8 cellular contexts compared by ENCODE assay signal in the genomic region with DNA sequence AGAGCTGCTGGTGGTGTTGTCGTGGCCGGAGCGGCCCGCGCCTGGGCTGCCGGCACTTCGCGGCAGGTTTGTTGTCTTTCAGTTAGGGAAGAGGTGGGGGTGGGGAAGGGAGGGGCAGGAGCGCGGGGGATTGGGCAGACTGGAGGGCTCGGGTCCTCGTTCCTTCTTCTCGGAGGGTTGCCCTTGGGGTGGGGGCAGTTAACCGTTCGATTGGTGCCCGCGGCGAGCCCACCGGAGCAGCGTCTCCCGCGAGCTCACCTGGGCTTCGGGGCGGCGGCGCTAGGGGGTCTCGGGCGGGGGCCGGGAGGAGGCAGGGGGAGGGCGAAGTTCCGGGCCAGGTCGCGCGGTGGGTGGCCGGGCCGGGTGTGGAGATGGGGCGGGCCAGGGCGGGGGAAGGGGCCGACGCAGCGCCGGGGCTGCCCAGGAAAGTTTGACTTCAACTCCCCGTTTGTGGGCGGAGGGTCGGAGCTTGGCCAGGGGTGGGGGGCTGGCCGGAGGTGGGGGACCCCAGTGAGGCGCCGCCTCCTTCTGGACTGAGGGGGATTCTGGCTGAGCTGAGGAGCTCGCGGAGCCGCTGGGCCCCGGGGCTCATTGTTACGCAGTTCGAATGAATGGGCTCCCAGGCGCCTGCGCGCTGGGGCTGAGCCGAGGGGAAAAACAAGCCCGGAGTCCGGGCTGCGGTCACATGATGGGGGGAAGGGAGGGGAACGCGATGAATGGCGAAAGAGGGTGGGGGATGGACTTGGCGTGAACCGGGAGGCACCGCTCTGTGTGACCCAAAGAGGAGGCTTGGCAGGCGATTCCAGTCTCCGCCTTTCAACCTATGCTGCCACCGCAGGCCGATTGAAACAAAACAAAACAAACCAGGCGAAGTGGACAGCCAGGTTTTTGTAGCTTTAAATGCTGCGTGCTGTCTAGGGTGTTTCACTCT. TPM values are rescaled to one million over a fixed set of nuclear protein-coding genes. Genes with fewer than 3 reads are reported as not detected.
A peak's percentile ranks its signal among the peaks of the same experiment; 100 is the strongest.
DNase-seq lines count a peak whose midpoint lies in the region; ATAC-seq and TF ChIP-seq lines count a peak whose summit lies in the region.

No MANE protein-coding gene starts in this region.

- DNase-seq in ACHN (peak; percentile 99), NCI-H524 (lab: John Stamatoyannopoulos, UW) (peak; percentile 81 to 92), chondrocyte (ENCODE audit: low spot score) (peak; percentile 98), kidney epithelial cell (ENCODE audit: low read depth) (peak; percentile 81)
- DNase-seq in activated CD4-positive, alpha-beta T cell treated with anti-CD3 and anti-CD28 coated beads for 36 hours = peak; percentile 96
- peak; percentile 61 to 69 for DNase-seq in stimulated activated CD4-positive, alpha-beta T cell treated with anti-CD3 and anti-CD28 coated beads, Interleukin-15, amount 100 ng/mL, for 1 hour (ENCODE audit: low read depth in 1 of 2, low spot score in 1 of 2)

- ATAC-seq in GM19023 (IDR thresholded peaks at IDR 0.05; ENCODE audit: unreplicated experiment) = peak; percentile 26
- peak; percentile 26 for ATAC-seq in HG03439 (IDR thresholded peaks at IDR 0.05; ENCODE audit: unreplicated experiment)
- peak; percentile 29 for ATAC-seq in activated CD4-positive, alpha-beta T cell treated with anti-CD3 and anti-CD28 coated beads for 36 hours

- peak overlapping the region; percentile 97 for H3K4me3 ChIP-seq in kidney epithelial cell (ENCODE audit: low read depth, low read length)

- H3K4me3 Mint-ChIP-seq in activated CD4-positive, alpha-beta T cell treated with anti-CD3 and anti-CD28 coated beads for 36 hours = peak overlapping the region; percentile 91
- peak overlapping the region; percentile 99 for H3K4me3 Mint-ChIP-seq in chondrocyte (ENCODE audit: unreplicated experiment)

- intact Hi-C loops in activated CD4-positive, alpha-beta T cell treated with anti-CD3 and anti-CD28 coated beads for 36 hours (cut with DNase I, micrococcal nuclease) = loop anchor here (1.0 to 10.0 kb wide), 15 partner anchors 302 to 1645 kb away; a partner anchor contains a TSS

- no peaks in the 10 kb centered on the region for H3K27me3 Mint-ChIP-seq in activated CD4-positive, alpha-beta T cell treated with anti-CD3 and anti-CD28 coated beads for 36 hours
- H3K27me3 Mint-ChIP-seq in chondrocyte (ENCODE audit: low read depth) = no peaks in the 10 kb centered on the region

- no peaks in the 10 kb centered on the region for H3K9me3 Mint-ChIP-seq in activated CD4-positive, alpha-beta T cell treated with anti-CD3 and anti-CD28 coated beads for 36 hours (ENCODE audit: low read depth)
- no peaks in the 10 kb centered on the region for H3K9me3 Mint-ChIP-seq in chondrocyte (ENCODE audit: low read depth)

- in situ Hi-C loops in ACHN (cut with HindIII; ENCODE audit: low pct_ligation_motif_present, low pct_unique_long_range_greater_than_20kb, low sequenced_read_pairs) = no loop called here

- H3K27ac Mint-ChIP-seq in activated CD4-positive, alpha-beta T cell treated with anti-CD3 and anti-CD28 coated beads for 36 hours = peak overlapping the region; percentile 100
- peak overlapping the region; percentile 100 for H3K27ac Mint-ChIP-seq in chondrocyte (ENCODE audit: unreplicated experiment)

- peaks cover 11% of the 10 kb centered on the region for H3K36me3 Mint-ChIP-seq in activated CD4-positive, alpha-beta T cell treated with anti-CD3 and anti-CD28 coated beads for 36 hours (ENCODE audit: low read depth)
- peaks cover 2% of the 10 kb centered on the region for H3K36me3 Mint-ChIP-seq in chondrocyte (ENCODE audit: low read depth)

- H3K4me1 Mint-ChIP-seq in activated CD4-positive, alpha-beta T cell treated with anti-CD3 and anti-CD28 coated beads for 36 hours = peaks cover 41% of the 10 kb centered on the region
- peaks cover 43% of the 10 kb centered on the region for H3K4me1 Mint-ChIP-seq in chondrocyte (ENCODE audit: low read depth)

- POLR2A ChIA-PET in activated CD4-positive, alpha-beta T cell treated with anti-CD3 and anti-CD28 coated beads for 36 hours (lab: Charles Lee) = interaction anchor here (0.6 to 2.5 kb wide), 12 partner anchors 11 to 887 kb away, joined by 3 to 23 read pairs (median 5); a partner anchor contains a TSS

- H3K36me3 ChIP-seq in kidney epithelial cell (ENCODE audit: control insufficient read depth, insufficient read depth, low read length) = no peaks in the 10 kb centered on the region

- no peaks in the 10 kb centered on the region for H3K27me3 ChIP-seq in kidney epithelial cell (ENCODE audit: control insufficient read depth, insufficient read depth, low read length)

- CTCF ChIA-PET in activated CD4-positive, alpha-beta T cell treated with anti-CD3 and anti-CD28 coated beads for 36 hours (lab: Charles Lee) = interaction anchor here (0.7 to 6.0 kb wide), 7 partner anchors 11 to 305 kb away, joined by 3 to 41 read pairs (median 3); no protein-coding TSS in a partner anchor

- TF ChIP-seq CTCF in chondrocyte (IDR thresholded peaks at IDR 0.05) = peak; percentile 22
- no peak for TF ChIP-seq CTCF in kidney epithelial cell (IDR thresholded peaks at IDR 0.05; ENCODE audit: insufficient read depth, low read length, poor library complexity, severe bottlenecking)

RNA-seq across cellular contexts. Expression of a gene that starts 0.6 kb away (rescaled TPM):
- 10 to 100 TPM; 17.8 to 25.4 TPM for total RNA-seq in activated CD4-positive, alpha-beta T cell treated with anti-CD3 and anti-CD28 coated beads for 36 hours
- total RNA-seq in chondrocyte (49.0 to 51.7 TPM (median 49.4 TPM) in 3 replicates), kidney epithelial cell (40.0 and 51.7 TPM in 2 replicates)

Comparison
In these comparisons a context has a peak if more than half of its experiments do, and no peak if none do; other contexts are left out.
1. Peak in every context shown above with its lines: DNase-seq, ATAC-seq and H3K4me3 ChIP-seq.